In genomic region chr6:148134566-148134965, GRCh38 we compare ENCODE assay signal across 32 cellular contexts.
"Had no signal": no experiment of that assay in that cellular context is flagged by ENCODE, and none has a peak within 500 bp of the region (broad histone marks: within the 10 kb centered on the region; RNA-seq: fewer than 3 reads in every experiment).

No MANE protein-coding gene starts in this region.

- H3K79me2 ChIP-seq: parathyroid adenoma had no signal

- H2AFZ ChIP-seq: neural progenitor cell, parathyroid adenoma had no signal

- H3K4me3 ChIP-seq: heart left ventricle, lower lobe of right lung, neural progenitor cell, psoas muscle, sigmoid colon, stomach, thyroid gland, upper lobe of left lung had no signal

- H3K27ac ChIP-seq: brain microvascular endothelial cell, foreskin keratinocyte, heart left ventricle, lower lobe of right lung, neural progenitor cell, parathyroid adenoma, psoas muscle, sigmoid colon, stomach, thyroid gland, upper lobe of left lung, WERI-Rb-1 had no signal

- H3K36me3 ChIP-seq: brain microvascular endothelial cell, heart left ventricle, lower lobe of right lung, neural progenitor cell, sigmoid colon, stomach, thyroid gland, upper lobe of left lung, WERI-Rb-1 had no signal

- H3K27ac Mint-ChIP-seq: activated CD4-positive, alpha-beta memory T cell treated with anti-CD3 and anti-CD28 coated beads, Interleukin-2, amount 10 ng/mL, durations not matched to agents 7 days and 5 days; activated CD4-positive, alpha-beta T cell treated with anti-CD3 and anti-CD28 coated beads, Interleukin-2, amount 10 ng/mL, durations not matched to agents 24 days and 14 days; activated T-cell treated with anti-CD3 and anti-CD28 coated beads, Interleukin-2, amount 50 U/mL, for 24 hours; natural killer cell; neural progenitor cell; stimulated activated memory B cell treated with anti-CD40 and anti-IgM and Interleukin-4, amounts not matched to agents 10 μg/mL and 1 μg/mL and 100 μg/mL, for 72 hours had no signal

- H3K27me3 ChIP-seq: brain microvascular endothelial cell, foreskin keratinocyte, heart left ventricle, neural progenitor cell, sigmoid colon, stomach, thyroid gland, upper lobe of left lung had no signal

- H3K4me2 ChIP-seq: neural progenitor cell had no signal

- DNase-seq: activated CD4-positive, alpha-beta memory T cell treated with anti-CD3 and anti-CD28 coated beads, Interleukin-2, amount 10 ng/mL, durations not matched to agents 7 days and 5 days; activated CD4-positive, alpha-beta T cell treated with anti-CD3 and anti-CD28 coated beads, Interleukin-2, amount 10 ng/mL, durations not matched to agents 24 days and 14 days; activated CD8-positive, alpha-beta memory T cell treated with anti-CD3 and anti-CD28 coated beads, Interleukin-2, amount 50 U/mL, for 48 hours; activated gamma-delta T cell treated with Interleukin-2 at 50 U/mL for 16 hours; activated naive CD4-positive, alpha-beta T cell treated with anti-CD3 and anti-CD28 coated beads, Interleukin-2, amount 50 U/mL, for 16 hours; activated T-cell treated with anti-CD3 and anti-CD28 coated beads, Interleukin-2, amount 50 U/mL, for 24 hours; amniotic stem cell; brain microvascular endothelial cell; cortex of kidney; foreskin keratinocyte; heart left ventricle; lower lobe of right lung; mesenchymal stem cell; natural killer cell; occipital lobe; psoas muscle; sigmoid colon; small intestine; stimulated activated CD4-positive, alpha-beta T cell treated with anti-CD3 and anti-CD28 coated beads, Interleukin-1b, Interleukin-23, amount 100 ng/mL, for 48 hours; stimulated activated CD4-positive, alpha-beta T cell treated with anti-CD3 and anti-CD28 coated beads, Interleukin-4, amount 100 ng/mL, for 4 hours; stimulated activated CD8-positive, alpha-beta memory T cell treated with anti-CD3 and anti-CD28 coated beads, Interleukin-4, amount 100 ng/mL, for 48 hours; stomach; T-helper 9 cell; thyroid gland; upper lobe of left lung; WERI-Rb-1 had no signal

- H3K4me3 Mint-ChIP-seq: activated CD4-positive, alpha-beta memory T cell treated with anti-CD3 and anti-CD28 coated beads, Interleukin-2, amount 10 ng/mL, durations not matched to agents 7 days and 5 days; activated CD4-positive, alpha-beta T cell treated with anti-CD3 and anti-CD28 coated beads, Interleukin-2, amount 10 ng/mL, durations not matched to agents 24 days and 14 days; activated T-cell treated with anti-CD3 and anti-CD28 coated beads, Interleukin-2, amount 50 U/mL, for 24 hours; natural killer cell; neural progenitor cell; stimulated activated memory B cell treated with anti-CD40 and anti-IgM and Interleukin-4, amounts not matched to agents 10 μg/mL and 1 μg/mL and 100 μg/mL, for 72 hours had no signal

- H3K36me3 Mint-ChIP-seq: natural killer cell; neural progenitor cell; stimulated activated memory B cell treated with anti-CD40 and anti-IgM and Interleukin-4, amounts not matched to agents 10 μg/mL and 1 μg/mL and 100 μg/mL, for 72 hours had no signal

- ATAC-seq: activated CD4-positive, CD25-positive, alpha-beta regulatory T cell treated with anti-CD3 and anti-CD28 coated beads, Interleukin-2, amount 50 U/mL, for 24 hours; esophagus mucosa; foreskin keratinocyte; heart left ventricle; left lobe of liver; lower lobe of right lung; natural killer cell; psoas muscle; stimulated activated memory B cell treated with anti-CD40 and anti-IgM and Interleukin-4, amounts not matched to agents 10 μg/mL and 1 μg/mL and 100 μg/mL, for 72 hours had no signal

- H3K4me1 ChIP-seq: foreskin keratinocyte, heart left ventricle, lower lobe of right lung, neural progenitor cell, parathyroid adenoma, psoas muscle, thyroid gland, upper lobe of left lung had no signal

- H3K9me3 Mint-ChIP-seq: activated CD4-positive, alpha-beta memory T cell treated with anti-CD3 and anti-CD28 coated beads, Interleukin-2, amount 10 ng/mL, durations not matched to agents 7 days and 5 days; activated CD4-positive, alpha-beta T cell treated with anti-CD3 and anti-CD28 coated beads, Interleukin-2, amount 10 ng/mL, durations not matched to agents 24 days and 14 days; natural killer cell; stimulated activated memory B cell treated with anti-CD40 and anti-IgM and Interleukin-4, amounts not matched to agents 10 μg/mL and 1 μg/mL and 100 μg/mL, for 72 hours had no signal

- H3K4me1 Mint-ChIP-seq: activated CD4-positive, alpha-beta memory T cell treated with anti-CD3 and anti-CD28 coated beads, Interleukin-2, amount 10 ng/mL, durations not matched to agents 7 days and 5 days; activated CD4-positive, alpha-beta T cell treated with anti-CD3 and anti-CD28 coated beads, Interleukin-2, amount 10 ng/mL, durations not matched to agents 24 days and 14 days; natural killer cell; neural progenitor cell; stimulated activated memory B cell treated with anti-CD40 and anti-IgM and Interleukin-4, amounts not matched to agents 10 μg/mL and 1 μg/mL and 100 μg/mL, for 72 hours had no signal
